In the genomic region with DNA sequence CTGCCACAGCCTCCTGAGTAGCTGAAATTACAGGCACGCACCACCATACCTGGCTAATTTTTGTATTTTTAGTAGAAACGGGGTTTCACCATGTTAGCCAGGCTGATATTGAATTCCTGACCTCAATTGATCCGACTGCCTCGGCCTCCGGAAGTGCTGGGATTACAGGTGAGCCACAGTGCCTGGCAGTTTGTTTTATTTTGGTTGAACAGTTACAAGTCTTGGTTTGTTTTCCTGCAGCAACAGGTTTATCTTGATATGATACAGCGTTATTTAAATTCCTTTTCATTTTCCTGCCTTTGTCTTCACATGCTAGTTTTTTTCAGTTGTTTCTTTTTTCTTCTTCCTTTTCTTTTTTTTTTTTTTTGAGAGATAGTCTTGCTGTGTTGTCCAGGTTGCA, we compare ENCODE assay signal across 19 cellular contexts. TPM values are rescaled to one million over a fixed set of nuclear protein-coding genes. Genes with fewer than 3 reads are reported as not detected.
DNase-seq lines count a peak whose midpoint lies in the region; TF ChIP-seq lines count a peak whose summit lies in the region.
"Had no signal": no experiment of that assay in that cellular context is flagged by ENCODE, and none has a peak within 500 bp of the region (broad histone marks: within the 10 kb centered on the region; RNA-seq: fewer than 3 reads in every experiment).

No MANE protein-coding gene starts in this region.

- H3K9ac ChIP-seq in colonic mucosa (ENCODE audit: low read depth in 2 of 2, low read length in 2 of 2) (no peak overlapping the region), SK-N-SH (no peak overlapping the region)

- no peak overlapping the region for H3K27ac ChIP-seq in HEK293 (ENCODE audit: extremely low read depth, low read depth, low read length)
- H3K27ac ChIP-seq in WERI-Rb-1 = peak overlapping the region; percentile 67
- H3K27ac ChIP-seq in epithelial cell of prostate = peak overlapping the region; percentile 32
- H3K27ac ChIP-seq in prostate gland = peak overlapping the region; percentile 15 to 47
- no peak overlapping the region for H3K27ac ChIP-seq in colonic mucosa
- no peak overlapping the region for H3K27ac ChIP-seq in SK-N-SH (ENCODE audit: low read depth in 2 of 2, low read length in 1 of 2)

- no peak overlapping the region for H2AFZ ChIP-seq in SK-N-SH (ENCODE audit: low read depth)
- H2AFZ ChIP-seq: PC-9 had no signal

- peaks cover 27% of the 10 kb centered on the region for H3F3A ChIP-seq in SK-N-SH (replicated peaks; ENCODE audit: insufficient read depth)

- no peak for DNase-seq in WERI-Rb-1
- DNase-seq in epithelial cell of prostate (ENCODE audit: low read depth, low spot score) = peak; percentile 20
- no peak for DNase-seq in prostate gland (ENCODE audit: low spot score)
- no peak for DNase-seq in colonic mucosa
- DNase-seq in SK-N-SH = no peak
- DNase-seq in T-helper 2 cell = no peak
- DNase-seq: CD4-positive, CD25-positive, alpha-beta regulatory T cell; DMS79 treated with DMSO at 0.1 percent for 48 hours; KBM-7; NCI-H1092; NCI-H1436 treated with DMSO at 0.1 percent for 48 hours; NCI-H2227 treated with DMSO at 0.1 percent for 48 hours; NCI-H510A; NCI-H748 treated with DMSO at 0.1 percent for 48 hours; PC-9; RPMI8226; SIG-M5 had no signal

- no peak for TF ChIP-seq POLR2A in prostate gland (IDR thresholded peaks at IDR 0.05)

- H4K20me1 ChIP-seq in SK-N-SH (ENCODE audit: insufficient read depth) = no peaks in the 10 kb centered on the region

- H3K4me3 ChIP-seq in HEK293 (ENCODE audit: low read depth, low read length) (no peak overlapping the region), WERI-Rb-1 (ENCODE audit: low read depth, low read length) (no peak overlapping the region), prostate gland (no peak overlapping the region), colonic mucosa (no peak overlapping the region), SK-N-SH (ENCODE audit: low read depth in 2 of 2, low read length in 1 of 2) (no peak overlapping the region)
- H3K4me3 ChIP-seq: PC-9 had no signal

- no peak for TF ChIP-seq EP300 in SK-N-SH (IDR thresholded peaks at IDR 0.05; ENCODE audit: borderline replicate concordance in 1 of 2, low read depth in 1 of 2, low read length in 1 of 2)

- no peak for TF ChIP-seq RAD21 in SK-N-SH (IDR thresholded peaks at IDR 0.05; ENCODE audit: low read length)

- no peaks in the 10 kb centered on the region for H3K4me1 ChIP-seq in HEK293 (ENCODE audit: control insufficient read depth, insufficient read depth, low read length)
- peaks cover 16% of the 10 kb centered on the region for H3K4me1 ChIP-seq in prostate gland (replicated peaks)
- H3K4me1 ChIP-seq in colonic mucosa = peaks cover 9% of the 10 kb centered on the region
- H3K4me1 ChIP-seq in SK-N-SH (ENCODE audit: control insufficient read depth in 1 of 2, insufficient read depth in 2 of 2, low read depth in 1 of 2, low read length in 1 of 2) = peaks cover 13 to 14% of the 10 kb centered on the region in 2 experiments

- intact Hi-C loops in prostate gland (cut with DNase I) = no loop called here
- intact Hi-C loops in colonic mucosa (cut with DNase I) = no loop called here

- H3K4me2 ChIP-seq in SK-N-SH = no peak overlapping the region
- H3K4me2 ChIP-seq: PC-9 had no signal

- no peaks in the 10 kb centered on the region for H3K9me3 ChIP-seq in HEK293 (ENCODE audit: control insufficient read depth, insufficient read depth, low read depth, low read length)
- no peaks in the 10 kb centered on the region for H3K9me3 ChIP-seq in WERI-Rb-1 (ENCODE audit: severe bottlenecking)
- H3K9me3 ChIP-seq in prostate gland = no peaks in the 10 kb centered on the region
- no peaks in the 10 kb centered on the region for H3K9me3 ChIP-seq in colonic mucosa
- H3K9me3 ChIP-seq in SK-N-SH = no peaks in the 10 kb centered on the region

- CTCF ChIA-PET in HEK293 (lab: Yijun Ruan, JAX) (interaction anchor here (0.7 to 2.9 kb wide), 4 partner anchors 8 to 38 kb away, joined by 4 to 17 read pairs (median 8); no protein-coding TSS in a partner anchor), SK-N-SH (lab: Yijun Ruan, JAX) (interaction anchor here (0.7 to 2.6 kb wide), 2 partner anchors 14 to 90 kb away, joined by 3 to 13 read pairs; a partner anchor contains a TSS)

- 64% methylated on average over 6 of the region's 6 CpGs for WGBS in prostate gland
- 94% methylated on average over 6 of the region's 6 CpGs for WGBS in SK-N-SH (ENCODE audit: low lambda C conversion rate)

- H3K9me2 ChIP-seq in SK-N-SH = no peaks in the 10 kb centered on the region

- no peaks in the 10 kb centered on the region for H3K27me3 ChIP-seq in WERI-Rb-1 (ENCODE audit: insufficient read depth, low read depth, severe bottlenecking)
- H3K27me3 ChIP-seq in prostate gland (replicated peaks; ENCODE audit: insufficient read depth) = no peaks in the 10 kb centered on the region
- H3K27me3 ChIP-seq in colonic mucosa = no peaks in the 10 kb centered on the region
- no peaks in the 10 kb centered on the region for H3K27me3 ChIP-seq in SK-N-SH (ENCODE audit: insufficient read depth)

- peaks cover 21% of the 10 kb centered on the region for H3K79me2 ChIP-seq in SK-N-SH (ENCODE audit: insufficient read depth)

- POLR2A ChIA-PET in HEK293 (lab: Yijun Ruan, JAX) (interaction anchor here (0.9 kb wide), 1 partner anchor 150 kb away, joined by 4 read pairs; a partner anchor contains a TSS), SK-N-SH (lab: Yijun Ruan, JAX) (interaction anchor here (1.6 kb wide), 1 partner anchor 35 kb away, joined by 6 read pairs; no protein-coding TSS in a partner anchor)

- peaks cover 5 to 64% of the 10 kb centered on the region in 2 experiments; a peak in 2 of 3 replicates for H3K36me3 ChIP-seq in HEK293 (ENCODE audit: control insufficient read depth in 2 of 2, insufficient read depth in 1 of 2, low read length in 2 of 2)
- H3K36me3 ChIP-seq in WERI-Rb-1 = peaks cover 86% of the 10 kb centered on the region
- H3K36me3 ChIP-seq in prostate gland = no peaks in the 10 kb centered on the region
- no peaks in the 10 kb centered on the region for H3K36me3 ChIP-seq in colonic mucosa
- H3K36me3 ChIP-seq in SK-N-SH (replicated peaks in 1 of 2; ENCODE audit: control insufficient read depth in 1 of 2, insufficient read depth in 2 of 2, low read length in 1 of 2) = peaks cover 0 to 3% of the 10 kb centered on the region in 2 experiments

- no peak for TF ChIP-seq CTCF in HEK293 (tag by site-specific recombination; IDR thresholded peaks at IDR 0.05)
- no peak for TF ChIP-seq CTCF in WERI-Rb-1 (IDR thresholded peaks at IDR 0.05; ENCODE audit: low read depth, low read length)
- TF ChIP-seq CTCF in prostate gland (IDR thresholded peaks at IDR 0.05) = no peak
- TF ChIP-seq CTCF in colonic mucosa (IDR thresholded peaks at IDR 0.05) = no peak
- TF ChIP-seq CTCF in SK-N-SH (IDR thresholded peaks at IDR 0.05) = no peak

TF ChIP-seq in HEK293, 187 proteins besides CTCF, POLR2A, EP300 and RAD21:
- TF ChIP-seq SCRT2 (tag by site-specific recombination; IDR thresholded peaks at IDR 0.05) (peak; percentile 72), ZNF132 (tag by site-specific recombination; IDR thresholded peaks at IDR 0.05; ENCODE audit: borderline replicate concordance) (no peak)
- TF ChIP-seq, protein P1, sequence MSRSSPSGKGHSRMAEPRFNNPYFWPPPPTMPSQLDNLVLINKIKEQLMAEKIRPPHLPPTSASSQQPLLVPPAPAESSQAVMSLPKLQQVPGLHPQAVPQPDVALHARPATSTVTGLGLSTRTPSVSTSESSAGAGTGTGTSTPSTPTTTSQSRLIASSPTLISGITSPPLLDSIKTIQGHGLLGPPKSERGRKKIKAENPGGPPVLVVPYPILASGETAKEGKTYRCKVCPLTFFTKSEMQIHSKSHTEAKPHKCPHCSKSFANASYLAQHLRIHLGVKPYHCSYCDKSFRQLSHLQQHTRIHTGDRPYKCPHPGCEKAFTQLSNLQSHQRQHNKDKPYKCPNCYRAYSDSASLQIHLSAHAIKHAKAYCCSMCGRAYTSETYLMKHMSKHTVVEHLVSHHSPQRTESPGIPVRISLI (tag by site-specific recombination; IDR thresholded peaks at IDR 0.05) = no peak
TF ChIP-seq in HEK293: peak in this region for 1.

TF ChIP-seq in SK-N-SH, 30 proteins besides CTCF, POLR2A, EP300 and RAD21 (continues in another document):
- no peak for TF ChIP-seq MXI1 (IDR thresholded peaks at IDR 0.05; ENCODE audit: low read depth, low read length)
- TF ChIP-seq, protein P2, sequence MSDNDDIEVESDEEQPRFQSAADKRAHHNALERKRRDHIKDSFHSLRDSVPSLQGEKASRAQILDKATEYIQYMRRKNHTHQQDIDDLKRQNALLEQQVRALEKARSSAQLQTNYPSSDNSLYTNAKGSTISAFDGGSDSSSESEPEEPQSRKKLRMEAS (IDR thresholded peaks at IDR 0.05; ENCODE audit: low read depth) = no peak
- no peak for TF ChIP-seq RCOR1 (IDR thresholded peaks at IDR 0.05; ENCODE audit: low read length)

RNA-seq across cellular contexts. Expression of a gene that starts 4.0 kb away (rescaled TPM):
- total RNA-seq in prostate gland (100 to 1,000 TPM; 158 to 235 TPM), colonic mucosa (100 to 1,000 TPM in 1 of 2 donors, 10 to 100 TPM in 1; 70.4 to 116 TPM)
- polyA plus RNA-seq in SK-N-SH (2012; rRNA removed) = 212 and 308 TPM in 2 replicates
- 158 and 172 TPM in 2 replicates for polyA plus RNA-seq in SK-N-SH (2012; cell fraction: cytosol; rRNA removed)
- polyA plus RNA-seq in SK-N-SH (2012; cell fraction: nucleus; rRNA removed) = 372 and 424 TPM in 2 replicates

RNA-seq across cellular contexts. Expression of a gene that starts 37.3 kb away (rescaled TPM):
- total RNA-seq in prostate gland = 10 to 100 TPM; 44.5 to 46.1 TPM
- total RNA-seq in colonic mucosa = 10 to 100 TPM; 27.4 to 43.3 TPM
- 132 TPM in 2 replicates for polyA plus RNA-seq in SK-N-SH (2012; rRNA removed)
- 57.7 and 95.4 TPM in 2 replicates for polyA plus RNA-seq in SK-N-SH (2012; cell fraction: cytosol; rRNA removed)
- polyA plus RNA-seq in SK-N-SH (2012; cell fraction: nucleus; rRNA removed) = 195 and 221 TPM in 2 replicates

RNA-seq across cellular contexts. Expression of a gene that starts 44.1 kb away (rescaled TPM):
- total RNA-seq in prostate gland (not detected), colonic mucosa (not detected)
- not detected in 2 replicates for polyA plus RNA-seq in SK-N-SH (2012; rRNA removed)
- polyA plus RNA-seq in SK-N-SH (2012; cell fraction: cytosol; rRNA removed) = not detected in 2 replicates
- polyA plus RNA-seq in SK-N-SH (2012; cell fraction: nucleus; rRNA removed) = not detected in 2 replicates
- total RNA-seq: CD4-positive, CD25-positive, alpha-beta regulatory T cell; PC-9 had no signal
- polyA plus RNA-seq: BJ had no signal

RNA-seq across cellular contexts. Expression of a gene that starts 44.5 kb away (rescaled TPM):
- total RNA-seq in prostate gland = 100 to 1,000 TPM in 1 of 2 donors, 10 to 100 TPM in 1; 38.1 to 107 TPM
- 1 to 10 TPM; 1.2 to 1.8 TPM for total RNA-seq in colonic mucosa
- polyA plus RNA-seq in SK-N-SH (2012; rRNA removed) = not detected in 2 replicates
- not detected in 2 replicates for polyA plus RNA-seq in SK-N-SH (2012; cell fraction: cytosol; rRNA removed)
- not detected in 2 replicates for polyA plus RNA-seq in SK-N-SH (2012; cell fraction: nucleus; rRNA removed)
- total RNA-seq: CD4-positive, CD25-positive, alpha-beta regulatory T cell; PC-9 had no signal
- polyA plus RNA-seq: BJ; CD4-positive, CD25-positive, alpha-beta regulatory T cell had no signal

RNA-seq across cellular contexts. Expression of a gene that starts 44.9 kb away (rescaled TPM):
- total RNA-seq in prostate gland (10 to 100 TPM; 34.5 to 57.5 TPM), colonic mucosa (10 to 100 TPM; 38.0 to 43.3 TPM)
- polyA plus RNA-seq in SK-N-SH (2012; rRNA removed) = 24.2 and 27.4 TPM in 2 replicates
- polyA plus RNA-seq in SK-N-SH (2012; cell fraction: cytosol; rRNA removed) = 15.8 and 24.5 TPM in 2 replicates
- 14.1 and 24.6 TPM in 2 replicates for polyA plus RNA-seq in SK-N-SH (2012; cell fraction: nucleus; rRNA removed)

Comparison
In these comparisons a context has a peak if more than half of its experiments do, and no peak if none do; other contexts are left out.
1. H3K27ac ChIP-seq: peak in WERI-Rb-1 (single experiment), epithelial cell of prostate (single experiment) and prostate gland (2 of 2); none in HEK293 (single experiment), colonic mucosa (single experiment) and SK-N-SH (0 of 2).